ENCODE assay signal across 22 cellular contexts in genomic region chr12:94404854-94405253, GRCh38. TPM values are rescaled to one million over a fixed set of nuclear protein-coding genes. Genes with fewer than 3 reads are reported as not detected.
DNase-seq lines count a peak whose midpoint lies in the region; ATAC-seq, FAIRE-seq and TF ChIP-seq lines count a peak whose summit lies in the region.
"Had no signal": no experiment of that assay in that cellular context is flagged by ENCODE, and none has a peak within 500 bp of the region (broad histone marks: within the 10 kb centered on the region; RNA-seq: fewer than 3 reads in every experiment).

No MANE protein-coding gene starts in this region.

- intact Hi-C loops in left ventricle myocardium inferior (cut with micrococcal nuclease) (no loop called here), left ventricle myocardium superior (cut with micrococcal nuclease) (no loop called here), GM12878 (cut with micrococcal nuclease; ENCODE audit: unreplicated experiment) (no loop called here), vagina (cut with DNase I) (no loop called here)

- no peaks in the 10 kb centered on the region for H4K20me1 ChIP-seq in GM12878 (ENCODE audit: control insufficient read depth, insufficient read depth)

- TF ChIP-seq CTCF in left ventricle myocardium inferior (IDR thresholded peaks at IDR 0.05; ENCODE audit: borderline replicate concordance) (no peak), GM12878 (IDR thresholded peaks at IDR 0.05 in 2 of 3, conservative IDR thresholded peaks at IDR 0.05 in 1 of 3; ENCODE audit: control insufficient read depth in 2 of 3, extremely low read depth in 1 of 3, insufficient read depth in 1 of 3, low read depth in 3 of 3, low read length in 3 of 3) (no peak), vagina (IDR thresholded peaks at IDR 0.05) (no peak)

- BruUV-seq in GM12878 (replicated peaks; lab: Mats Ljungman, UMichigan), result no TSS peak

- CTCF ChIA-PET in GM12878 (lab: Yijun Ruan, JAX), result interaction anchor here (0.7 to 1.6 kb wide), 4 partner anchors 26 to 271 kb away, joined by 3 read pairs; no protein-coding TSS in a partner anchor

- POLR2A ChIA-PET in GM12878 (lab: Charles Lee), result interaction anchor here (0.5 to 1.5 kb wide), 3 partner anchors 54 to 672 kb away, joined by 3 to 4 read pairs (median 3); no protein-coding TSS in a partner anchor

- in situ Hi-C loops in GM12878 (cut with MboI), result no loop called here

- H3K4me3 ChIP-seq in left ventricle myocardium inferior (peak overlapping the region; percentile 39), GM12878 (no peak overlapping the region), muscle layer of colon (ENCODE audit: low read depth in 1 of 2, low read length in 2 of 2) (peak overlapping the region in 1 of 2 donors; percentile 41), vagina (peak overlapping the region in 1 of 2 donors; percentile 11)
- H3K4me3 ChIP-seq: HAP-1 had no signal

- RAD21 ChIA-PET in GM12878 (lab: Charles Lee; ENCODE audit: unreplicated experiment), result interaction anchor here (1.0 to 2.1 kb wide), 3 partner anchors 24 to 142 kb away, joined by 4 to 11 read pairs (median 4); no protein-coding TSS in a partner anchor

- H3K4me2 ChIP-seq in GM12878 (ENCODE audit: control insufficient read depth, insufficient read depth), result peak overlapping the region; percentile 89

- H3K27me3 ChIP-seq in left ventricle myocardium inferior (ENCODE audit: low read depth), result no peaks in the 10 kb centered on the region
- no peaks in the 10 kb centered on the region for H3K27me3 ChIP-seq in GM12878 (replicated peaks in 1 of 2; ENCODE audit: control insufficient read depth in 2 of 2, insufficient read depth in 2 of 2, low read length in 1 of 2)
- no peaks in the 10 kb centered on the region for H3K27me3 ChIP-seq in muscle layer of colon (ENCODE audit: control insufficient read depth in 1 of 2, insufficient read depth in 2 of 2, low read length in 2 of 2)
- no peaks in the 10 kb centered on the region for H3K27me3 ChIP-seq in vagina
- H3K27me3 ChIP-seq: neutrophil had no signal

- H3K79me2 ChIP-seq in GM12878 (ENCODE audit: control insufficient read depth, insufficient read depth, low read length), result no peaks in the 10 kb centered on the region

- DNase-seq in left ventricle myocardium inferior (no peak), left ventricle myocardium superior (no peak), GM12878 (ENCODE audit: low read depth, low spot score) (no peak), vagina (ENCODE audit: extremely low spot score in 2 of 2) (no peak), SW480 (ENCODE audit: low spot score) (no peak), germinal center (ENCODE audit: low spot score) (no peak), COLO829 (ENCODE audit: low spot score) (no peak)
- DNase-seq: activated B cell treated with CpG ODN at 0.5 μM for 24 hours; activated CD8-positive, alpha-beta memory T cell treated with anti-CD3 and anti-CD28 coated beads, Interleukin-2, amount 10 ng/mL, durations not matched to agents 7 days and 5 days; CD8-positive, alpha-beta T cell; DND-41; immature natural killer cell; Kasumi-1; NCI-H1417; NCI-H345; right cardiac atrium; stimulated activated CD4-positive, alpha-beta T cell treated with anti-CD3 and anti-CD28 coated beads, Interleukin-2, amount 100 ng/mL, for 24 hours; substantia nigra had no signal

- H2AFZ ChIP-seq in GM12878 (ENCODE audit: control insufficient read depth, low read depth, low read length), result no peak overlapping the region

- WGBS in GM12878 (ENCODE audit: insufficient coverage, insufficient replicate concordance, low lambda C conversion rate, missing lambda C conversion rate), result 88% methylated on average over 2 of the region's 2 CpGs

- H3K4me1 ChIP-seq in left ventricle myocardium inferior (peaks cover 20% of the 10 kb centered on the region), GM12878 (ENCODE audit: control insufficient read depth, insufficient read depth, low read length) (no peaks in the 10 kb centered on the region), muscle layer of colon (ENCODE audit: insufficient read depth, low read length) (peaks cover 20% of the 10 kb centered on the region), vagina (no peaks in the 10 kb centered on the region)
- H3K4me1 ChIP-seq: HAP-1 had no signal

- FAIRE-seq in GM12878 (lab: Jason Lieb, UNC), result peak; percentile 18

- H3K9ac ChIP-seq in GM12878 (ENCODE audit: control insufficient read depth, insufficient read depth, low read length) (0 out of 2 replicates have a peak overlapping the region, but pooled peaks have one; percentile 3), muscle layer of colon (ENCODE audit: low read length) (no peak overlapping the region)

- no peak for TF ChIP-seq EP300 in GM12878 (IDR thresholded peaks at IDR 0.05; ENCODE audit: borderline replicate concordance in 1 of 2, control insufficient read depth in 1 of 2, low read depth in 2 of 2, low read length in 2 of 2)

- TF ChIP-seq RAD21 in GM12878 (IDR thresholded peaks at IDR 0.05; ENCODE audit: insufficient read depth, low read depth, low read length), result no peak

- ATAC-seq in left ventricle myocardium superior (no peak), GM12878 (peak; percentile 14; the same call in 2 of the 3 replicates)
- ATAC-seq: activated CD8-positive, alpha-beta memory T cell treated with anti-CD3 and anti-CD28 coated beads, Interleukin-2, amount 10 ng/mL, durations not matched to agents 7 days and 5 days; CD8-positive, alpha-beta T cell; Right ventricle myocardium inferior had no signal

- peaks cover 3% of the 10 kb centered on the region for H3K9me3 ChIP-seq in left ventricle myocardium inferior (replicated peaks)
- peaks cover 4% of the 10 kb centered on the region; the same call in 1 of the 3 replicates for H3K9me3 ChIP-seq in GM12878 (replicated peaks; ENCODE audit: control insufficient read depth, insufficient read depth, low read length)
- no peaks in the 10 kb centered on the region for H3K9me3 ChIP-seq in muscle layer of colon (ENCODE audit: low read length)
- no peaks in the 10 kb centered on the region for H3K9me3 ChIP-seq in vagina
- H3K9me3 ChIP-seq: HAP-1 had no signal

- TF ChIP-seq POLR2A in GM12878 (IDR thresholded peaks at IDR 0.05; ENCODE audit: low read depth, low read length) (no peak), vagina (IDR thresholded peaks at IDR 0.05) (no peak)

- peaks cover 20% of the 10 kb centered on the region for H3K36me3 ChIP-seq in left ventricle myocardium inferior
- H3K36me3 ChIP-seq in GM12878 (ENCODE audit: control insufficient read depth in 2 of 2, insufficient read depth in 2 of 2, low read length in 1 of 2), result no peaks in the 10 kb centered on the region; a peak in 2 of 4 replicates
- no peaks in the 10 kb centered on the region for H3K36me3 ChIP-seq in muscle layer of colon (ENCODE audit: insufficient read depth, low read length)
- H3K36me3 ChIP-seq in vagina, result no peaks in the 10 kb centered on the region
- H3K36me3 ChIP-seq: neutrophil had no signal

- SMC1A ChIA-PET in GM12878 (lab: Charles Lee; ENCODE audit: uncharacterized antibody, unreplicated experiment), result interaction anchor here (0.7 to 3.4 kb wide), 14 partner anchors 13 to 462 kb away, joined by 3 to 18 read pairs (median 3); no protein-coding TSS in a partner anchor

- H3K27ac ChIP-seq in left ventricle myocardium inferior (replicated peaks), result peak overlapping the region; percentile 43
- H3K27ac ChIP-seq in GM12878 (ENCODE audit: control insufficient read depth, insufficient read depth), result peak overlapping the region; percentile 91
- peak overlapping the region; percentile 24 for H3K27ac ChIP-seq in muscle layer of colon (ENCODE audit: low read depth, low read length)
- peak overlapping the region; percentile 32 for H3K27ac ChIP-seq in vagina
- H3K27ac ChIP-seq: neutrophil had no signal

TF ChIP-seq in GM12878, 131 proteins besides CTCF, POLR2A, EP300 and RAD21:
- TF ChIP-seq NR2F1 (conservative IDR thresholded peaks at IDR 0.05) (no peak), IKZF2 (IDR thresholded peaks at IDR 0.05) (no peak)

RNA-seq across cellular contexts. Expression of gene CEP83, which starts 54.8 kb away (rescaled TPM):
- total RNA-seq in left ventricle myocardium inferior (9.8 TPM), left ventricle myocardium superior (8.6 TPM), GM12878 (2014; rRNA removed) (25.0 and 27.6 TPM in 2 replicates), GM12878 (2014; rRNA removed; fragmentation: Illumina TruSeq; extraction: Trizol) (30.1 and 33.1 TPM in 2 replicates), GM12878 (2021) (15.2 and 20.0 TPM in 2 replicates), vagina (16.5 TPM)
- total RNA-seq in GM12878 (2013; cell fraction: nucleolus; rRNA removed), result 250 and 265 TPM in 2 replicates
- polyA plus RNA-seq in GM12878 (2011; ENCODE audit: low read depth), result 3.9 TPM
- polyA plus RNA-seq in GM12878 (2011; rRNA removed) (39.0 and 65.8 TPM in 2 replicates), GM12878 (2014; fragmentation: Illumina TruSeq; extraction: Trizol) (36.0 and 50.1 TPM in 2 replicates), GM12878 (2014; fragmentation: Nextera tagmentation; extraction: Ambion mirVana) (1 to 10 TPM; 4.3 to 5.0 TPM), GM12878 (2014; rRNA removed) (18.5 and 25.2 TPM in 2 replicates), GM12878 (2016; fragmentation: Nextera tagmentation; extraction: Ambion mirVana) (10 to 100 TPM; 14.2 to 15.9 TPM)
- polyA plus RNA-seq in GM12878 (2011; cell fraction: cytosol; rRNA removed), result 11.5 and 11.8 TPM in 2 replicates
- polyA plus RNA-seq in GM12878 (2011; cell fraction: nucleus; rRNA removed), result 64.8 and 72.7 TPM in 2 replicates
- 6.7 and 10.3 TPM in 2 replicates for polyA plus RNA-seq in GM12878 (2012)
- polyA minus RNA-seq in GM12878 (2011; rRNA and poly(A)+ RNA removed), result 32.6 and 36.1 TPM in 2 replicates
- 7.4 and 11.9 TPM in 2 replicates for polyA minus RNA-seq in GM12878 (2011; cell fraction: cytosol; rRNA and poly(A)+ RNA removed)
- polyA minus RNA-seq in GM12878 (2011; cell fraction: nucleus; rRNA and poly(A)+ RNA removed), result 59.0 and 110 TPM in 2 replicates

Comparison
In these comparisons a context has a peak if more than half of its experiments do, and no peak if none do; other contexts are left out.
1. H3K27ac ChIP-seq: peak in every context shown above with its lines; median percentile 91 in GM12878; 43 in left ventricle myocardium inferior; 32 in vagina; 24 in muscle layer of colon.